In the genomic region with DNA sequence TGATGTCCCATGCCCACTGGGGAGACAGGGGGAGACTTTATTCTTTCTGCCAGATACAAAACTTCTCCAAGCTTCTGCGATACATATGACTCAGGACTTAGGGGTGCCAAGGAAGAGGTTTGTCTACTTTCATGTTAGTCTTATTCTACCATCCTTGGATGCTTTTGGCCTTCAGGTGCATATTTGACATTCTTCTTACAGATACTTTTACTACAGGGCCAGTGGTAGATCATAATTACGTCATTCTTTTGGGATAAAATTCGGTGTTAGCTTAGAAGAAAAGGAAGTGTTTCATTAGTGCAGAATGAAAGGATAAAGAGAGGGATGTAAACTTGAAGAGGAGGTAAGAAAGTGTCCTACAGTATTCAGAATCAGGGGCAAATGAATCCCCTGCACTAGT, we compare ENCODE assay signal across 16 cellular contexts.
"Had no signal": no experiment of that assay in that cellular context is flagged by ENCODE, and none has a peak within 500 bp of the region (broad histone marks: within the 10 kb centered on the region; RNA-seq: fewer than 3 reads in every experiment).

No MANE protein-coding gene starts in this region.

- H3K27ac Mint-ChIP-seq: immature natural killer cell, memory B cell, mesothelial cell of epicardium, natural killer cell had no signal

- H3K4me3 ChIP-seq: gastrocnemius medialis, left ventricle myocardium inferior, lower lobe of right lung had no signal

- H3K4me1 Mint-ChIP-seq: immature natural killer cell, memory B cell, natural killer cell had no signal

- H3K36me3 Mint-ChIP-seq: immature natural killer cell, memory B cell, mesothelial cell of epicardium, natural killer cell had no signal

- ATAC-seq: esophagus mucosa, gastrocnemius medialis, left cardiac atrium, lower lobe of right lung, natural killer cell had no signal

- H3K4me1 ChIP-seq: gastrocnemius medialis, left ventricle myocardium inferior, lower lobe of right lung had no signal

- H3K27me3 ChIP-seq: gastrocnemius medialis had no signal

- DNase-seq: effector memory CD4-positive, alpha-beta T cell; gastrocnemius medialis; glutamatergic neuron; immature natural killer cell; left cardiac atrium; left ventricle myocardium inferior; lower lobe of right lung; natural killer cell; small intestine; stimulated activated CD4-positive, alpha-beta T cell treated with anti-CD3 and anti-CD28 coated beads, Interleukin-12 subunit alpha, Interleukin-12 subunit beta, amount 100 ng/mL, for 4 hours; stimulated activated CD4-positive, alpha-beta T cell treated with anti-CD3 and anti-CD28 coated beads, Interleukin-2, amount 100 ng/mL, for 48 hours; stimulated activated naive CD4-positive, alpha-beta T cell treated with Interleukin-2 at 50 U/mL for 16 hours had no signal

- H3K9me3 Mint-ChIP-seq: immature natural killer cell, memory B cell, natural killer cell had no signal

- H3K4me3 Mint-ChIP-seq: immature natural killer cell, memory B cell, mesothelial cell of epicardium, natural killer cell, neural crest cell had no signal

- H3K27ac ChIP-seq: gastrocnemius medialis, left ventricle myocardium inferior, lower lobe of right lung had no signal

- H3K36me3 ChIP-seq: gastrocnemius medialis, left ventricle myocardium inferior, lower lobe of right lung had no signal

- H3K9me3 ChIP-seq: gastrocnemius medialis, left ventricle myocardium inferior, lower lobe of right lung had no signal
